22 cellular contexts compared by ENCODE assay signal in the genomic region with DNA sequence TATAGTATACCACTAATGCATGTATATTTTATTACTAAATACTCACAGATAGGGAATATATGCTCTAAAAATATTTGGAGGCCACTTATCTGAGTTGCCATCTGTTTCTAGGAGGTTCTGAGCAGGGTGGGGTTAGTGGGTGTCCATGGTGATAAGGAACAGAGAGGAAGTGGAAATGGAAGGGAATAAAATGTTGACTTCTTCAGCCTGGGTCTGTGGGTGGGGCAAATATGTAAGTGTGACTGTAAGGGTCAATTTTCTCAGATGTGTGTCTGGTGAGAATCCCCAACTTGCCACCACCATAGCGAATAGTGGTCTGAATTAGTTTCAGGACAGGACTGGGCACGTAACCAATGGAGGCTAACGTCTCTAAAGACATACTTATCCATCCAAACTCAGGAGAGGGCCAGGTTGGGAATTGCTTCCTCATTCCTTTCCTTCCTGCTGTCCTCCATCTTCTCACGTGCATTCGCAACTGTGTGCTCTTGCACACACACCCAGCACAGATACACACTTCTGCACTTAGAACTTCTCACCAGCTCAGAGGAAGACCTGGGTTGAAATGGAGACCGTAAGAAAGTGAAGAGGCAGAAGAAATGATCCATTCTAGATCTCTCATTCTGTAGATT. TPM values are rescaled to one million over a fixed set of nuclear protein-coding genes. Genes with fewer than 3 reads are reported as not detected.
"Had no signal": no experiment of that assay in that cellular context is flagged by ENCODE, and none has a peak within 500 bp of the region (broad histone marks: within the 10 kb centered on the region; RNA-seq: fewer than 3 reads in every experiment).

No MANE protein-coding gene starts in this region.

- H3K27ac Mint-ChIP-seq: activated B cell treated with CpG ODN at 0.5 μM for 24 hours; activated CD4-positive, alpha-beta memory T cell treated with anti-CD3 and anti-CD28 coated beads for 36 hours; activated naive CD8-positive, alpha-beta T cell treated with anti-CD3 and anti-CD28 coated beads, Interleukin-2, amount 10 ng/mL, durations not matched to agents 7 days and 5 days; activated T-helper 2 cell treated with anti-CD3 and anti-CD28 coated beads, Interferon-gamma antibody, Interleukin-2, Interleukin-4, amounts not matched to agents 10 μg/mL and 5 μg/mL and 100 μg/mL, durations not matched to agents 14 hours and 24 hours and 36 hours; nephron progenitor cell; stimulated activated memory B cell treated with anti-CD40 and anti-IgM and Interleukin-4, amounts not matched to agents 10 μg/mL and 1 μg/mL and 100 μg/mL, for 72 hours had no signal

- H3K27me3 Mint-ChIP-seq: activated naive CD8-positive, alpha-beta T cell treated with anti-CD3 and anti-CD28 coated beads, Interleukin-2, amount 10 ng/mL, durations not matched to agents 7 days and 5 days; stimulated activated memory B cell treated with anti-CD40 and anti-IgM and Interleukin-4, amounts not matched to agents 10 μg/mL and 1 μg/mL and 100 μg/mL, for 72 hours had no signal

- H3K4me3 Mint-ChIP-seq: activated B cell treated with CpG ODN at 0.5 μM for 24 hours; activated CD4-positive, alpha-beta memory T cell treated with anti-CD3 and anti-CD28 coated beads for 36 hours; activated naive CD8-positive, alpha-beta T cell treated with anti-CD3 and anti-CD28 coated beads, Interleukin-2, amount 10 ng/mL, durations not matched to agents 7 days and 5 days; nephron progenitor cell; stimulated activated memory B cell treated with anti-CD40 and anti-IgM and Interleukin-4, amounts not matched to agents 10 μg/mL and 1 μg/mL and 100 μg/mL, for 72 hours had no signal

- ATAC-seq: left lobe of liver; stimulated activated memory B cell treated with anti-CD40 and anti-IgM and Interleukin-4, amounts not matched to agents 10 μg/mL and 1 μg/mL and 100 μg/mL, for 72 hours had no signal

- FAIRE-seq: frontal cortex, kidney had no signal

- H3K27ac ChIP-seq: cardiac muscle cell, spleen, thoracic aorta, upper lobe of left lung had no signal

- H3K36me3 Mint-ChIP-seq: activated CD4-positive, alpha-beta memory T cell treated with anti-CD3 and anti-CD28 coated beads for 36 hours; stimulated activated memory B cell treated with anti-CD40 and anti-IgM and Interleukin-4, amounts not matched to agents 10 μg/mL and 1 μg/mL and 100 μg/mL, for 72 hours had no signal

- DNase-seq: activated B cell treated with CpG ODN at 0.5 μM for 24 hours; activated CD4-positive, alpha-beta memory T cell treated with anti-CD3 and anti-CD28 coated beads for 36 hours; activated CD4-positive, alpha-beta T cell treated with anti-CD3 and anti-CD28 coated beads for 4 hours; activated naive CD4-positive, alpha-beta T cell treated with Interleukin-2 at 50 U/mL for 16 hours; activated naive CD8-positive, alpha-beta T cell treated with anti-CD3 and anti-CD28 coated beads, Interleukin-2, amount 10 ng/mL, durations not matched to agents 7 days and 5 days; amygdala; kidney; nephron progenitor cell; nucleus accumbens; spleen; stimulated activated CD4-positive, alpha-beta T cell treated with anti-CD3 and anti-CD28 coated beads, Interleukin-4, amount 100 ng/mL, for 4 hours; upper lobe of left lung had no signal

- H3K27me3 ChIP-seq: spleen, upper lobe of left lung had no signal

- H3K4me1 ChIP-seq: upper lobe of left lung had no signal

- H3K36me3 ChIP-seq: cardiac muscle cell, spleen, thoracic aorta, upper lobe of left lung had no signal

- H3K9me3 Mint-ChIP-seq: activated B cell treated with CpG ODN at 0.5 μM for 24 hours; activated CD4-positive, alpha-beta memory T cell treated with anti-CD3 and anti-CD28 coated beads for 36 hours; activated T-helper 2 cell treated with anti-CD3 and anti-CD28 coated beads, Interferon-gamma antibody, Interleukin-2, Interleukin-4, amounts not matched to agents 10 μg/mL and 5 μg/mL and 100 μg/mL, durations not matched to agents 14 hours and 24 hours and 36 hours; nephron progenitor cell; stimulated activated memory B cell treated with anti-CD40 and anti-IgM and Interleukin-4, amounts not matched to agents 10 μg/mL and 1 μg/mL and 100 μg/mL, for 72 hours had no signal

- H3K4me3 ChIP-seq: cardiac muscle cell, lung, spleen, thoracic aorta, upper lobe of left lung had no signal

- H3K9me3 ChIP-seq: spleen, thoracic aorta, upper lobe of left lung had no signal

RNA-seq across cellular contexts. Expression of a gene that starts 54.2 kb away (rescaled TPM):
- total RNA-seq: cardiac muscle cell, dermis microvascular lymphatic vessel endothelial cell, fibroblast of lung, frontal cortex, renal cortical epithelial cell had no signal
- polyA plus RNA-seq: cardiac muscle cell, fibroblast of lung had no signal
